ENCODE assay signal across 6 cellular contexts in the genomic region with DNA sequence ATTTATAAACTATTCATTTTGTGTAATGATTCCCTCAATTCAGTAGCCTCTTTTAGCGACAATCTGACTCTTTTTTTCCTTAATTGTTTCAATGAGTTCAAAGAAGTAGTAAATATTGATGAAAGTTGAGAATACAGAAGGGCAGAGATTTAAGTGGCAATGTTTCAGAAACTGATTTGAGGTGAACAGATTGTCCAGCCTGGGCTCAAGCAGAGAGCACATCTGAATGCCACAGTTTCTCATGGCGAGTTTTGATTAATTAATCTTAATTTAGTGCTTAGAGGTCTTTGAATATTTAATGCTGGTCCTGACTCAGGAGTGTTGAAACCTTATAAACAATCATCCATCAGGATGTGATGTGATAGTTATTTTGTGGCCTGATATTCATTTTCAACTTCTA.
"Had no signal": no experiment of that assay in that cellular context is flagged by ENCODE, and none has a peak within 500 bp of the region (broad histone marks: within the 10 kb centered on the region; RNA-seq: fewer than 3 reads in every experiment).

No MANE protein-coding gene starts in this region.

- H3K27ac Mint-ChIP-seq: HFFc6 had no signal

- DNase-seq: GM23248, GOT3, HFFc6, IMR-90 had no signal

- H3K9ac ChIP-seq: GM23248 had no signal

- H3K36me3 ChIP-seq: HAP-1 had no signal

- H3K4me3 Mint-ChIP-seq: HFFc6 had no signal

- H3K4me3 ChIP-seq: GM23248, HAP-1, K562 had no signal

- H3K4me1 ChIP-seq: HAP-1 had no signal

- H3K27ac ChIP-seq: GM23248 had no signal

- H3K9me3 ChIP-seq: HAP-1 had no signal

- H2AFZ ChIP-seq: GM23248 had no signal
